ENCODE assay signal across 15 cellular contexts in the genomic region with DNA sequence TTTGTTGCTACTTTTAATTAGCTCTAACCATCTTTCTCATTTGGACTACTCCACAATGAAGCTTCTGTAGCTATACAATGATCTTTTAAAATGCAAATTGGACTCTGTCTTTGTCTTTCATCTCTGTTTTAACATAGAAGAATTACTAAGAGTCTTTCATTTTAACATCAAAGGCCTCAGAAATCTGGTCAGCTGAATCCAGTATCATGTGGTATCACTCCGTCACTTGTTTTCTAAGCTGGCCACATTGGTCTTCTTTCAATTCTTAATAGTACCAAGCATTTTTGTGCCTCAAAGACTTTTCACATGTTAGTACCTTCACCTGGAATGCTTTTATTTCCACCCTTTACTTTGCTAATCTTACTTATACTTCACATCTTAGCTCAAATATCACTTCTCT.
"Had no signal": no experiment of that assay in that cellular context is flagged by ENCODE, and none has a peak within 500 bp of the region (broad histone marks: within the 10 kb centered on the region; RNA-seq: fewer than 3 reads in every experiment).

No MANE protein-coding gene starts in this region.

- H3K4me1 ChIP-seq: adrenal gland, heart left ventricle, pancreas, tibial nerve had no signal

- H3K36me3 Mint-ChIP-seq: activated naive CD4-positive, alpha-beta T cell treated with anti-CD3 and anti-CD28 coated beads, Interleukin-2, amount 50 U/mL, for 24 hours; mesothelial cell of epicardium had no signal

- H3K9me3 ChIP-seq: adrenal gland, heart left ventricle, pancreas, tibial nerve had no signal

- DNase-seq: activated CD4-positive, alpha-beta T cell treated with anti-CD3 and anti-CD28 coated beads, Interleukin-2, amount 50 U/mL, for 48 hours; activated effector memory CD4-positive, alpha-beta T cell treated with Interleukin-2 at 50 U/mL for 16 hours; activated T-cell treated with anti-CD3 and anti-CD28 coated beads, Interleukin-2, amount 50 U/mL, for 4 hours; adrenal gland; dermis blood vessel endothelial cell; effector memory CD8-positive, alpha-beta T cell; heart left ventricle; pancreas; retina; stimulated activated CD4-positive, alpha-beta T cell treated with anti-CD3 and anti-CD28 coated beads, Interleukin-12 subunit alpha, Interleukin-12 subunit beta, amount 100 ng/mL, for 4 hours; stimulated activated CD4-positive, alpha-beta T cell treated with anti-CD3 and anti-CD28 coated beads, Interleukin-2, amount 100 ng/mL, for 24 hours had no signal

- H3K27me3 ChIP-seq: adrenal gland, foreskin keratinocyte, heart left ventricle, pancreas, tibial nerve had no signal

- H3K27me3 Mint-ChIP-seq: activated naive CD4-positive, alpha-beta T cell treated with anti-CD3 and anti-CD28 coated beads, Interleukin-2, amount 50 U/mL, for 24 hours had no signal

- H3K27ac ChIP-seq: adrenal gland, foreskin keratinocyte, heart left ventricle, pancreas, tibial nerve had no signal

- H3K4me3 Mint-ChIP-seq: activated naive CD4-positive, alpha-beta T cell treated with anti-CD3 and anti-CD28 coated beads, Interleukin-2, amount 50 U/mL, for 24 hours; activated T-cell treated with anti-CD3 and anti-CD28 coated beads, Interleukin-2, amount 50 U/mL, for 4 hours; effector memory CD8-positive, alpha-beta T cell; mesothelial cell of epicardium had no signal

- H3K4me1 Mint-ChIP-seq: mesothelial cell of epicardium had no signal

- H3K36me3 ChIP-seq: adrenal gland, heart left ventricle, pancreas, tibial nerve had no signal

- H3K9me3 Mint-ChIP-seq: activated naive CD4-positive, alpha-beta T cell treated with anti-CD3 and anti-CD28 coated beads, Interleukin-2, amount 50 U/mL, for 24 hours; activated T-cell treated with anti-CD3 and anti-CD28 coated beads, Interleukin-2, amount 50 U/mL, for 4 hours; effector memory CD8-positive, alpha-beta T cell; mesothelial cell of epicardium had no signal

- ATAC-seq: effector memory CD8-positive, alpha-beta T cell; foreskin keratinocyte; heart left ventricle had no signal

- H3K27ac Mint-ChIP-seq: activated naive CD4-positive, alpha-beta T cell treated with anti-CD3 and anti-CD28 coated beads, Interleukin-2, amount 50 U/mL, for 24 hours; effector memory CD8-positive, alpha-beta T cell; mesothelial cell of epicardium had no signal

- H3K4me3 ChIP-seq: adrenal gland, heart left ventricle, pancreas, tibial nerve had no signal
